Comparison of ENCODE assay signal across 8 cellular contexts in genomic region chr6:26064619-26065257, GRCh38. TPM values are rescaled to one million over a fixed set of nuclear protein-coding genes. Genes with fewer than 3 reads are reported as not detected.
DNase-seq lines count a peak whose midpoint lies in the region; ATAC-seq, FAIRE-seq and TF ChIP-seq lines count a peak whose summit lies in the region.

No MANE protein-coding gene starts in this region.

- peak; percentile 95 for FAIRE-seq in H54 (lab: Jason Lieb, UNC)

- peaks cover 23% of the 10 kb centered on the region for H3K4me1 Mint-ChIP-seq in activated T-helper 1 cell treated with anti-CD3 and anti-CD28 coated beads, Interleukin-12 subunit alpha, Interleukin-12 subunit beta, Interleukin-2, Interleukin-4 antibody, amounts not matched to agents 30 ng/mL and 10 ng/mL and 1 ng/mL, durations not matched to agents 14 hours and 24 hours and 36 hours (ENCODE audit: low read depth)

- H3K9me3 ChIP-seq in psoas muscle, result no peaks in the 10 kb centered on the region

- peak overlapping the region; percentile 16 for H3K27ac Mint-ChIP-seq in activated T-helper 1 cell treated with anti-CD3 and anti-CD28 coated beads, Interleukin-12 subunit alpha, Interleukin-12 subunit beta, Interleukin-2, Interleukin-4 antibody, amounts not matched to agents 30 ng/mL and 10 ng/mL and 1 ng/mL, durations not matched to agents 14 hours and 24 hours and 36 hours

- peaks cover 7% of the 10 kb centered on the region for H3K27me3 Mint-ChIP-seq in activated T-helper 1 cell treated with anti-CD3 and anti-CD28 coated beads, Interleukin-12 subunit alpha, Interleukin-12 subunit beta, Interleukin-2, Interleukin-4 antibody, amounts not matched to agents 30 ng/mL and 10 ng/mL and 1 ng/mL, durations not matched to agents 14 hours and 24 hours and 36 hours (ENCODE audit: insufficient read depth)

- no peak overlapping the region for H3K4me3 Mint-ChIP-seq in activated T-helper 1 cell treated with anti-CD3 and anti-CD28 coated beads, Interleukin-12 subunit alpha, Interleukin-12 subunit beta, Interleukin-2, Interleukin-4 antibody, amounts not matched to agents 30 ng/mL and 10 ng/mL and 1 ng/mL, durations not matched to agents 14 hours and 24 hours and 36 hours

- no peaks in the 10 kb centered on the region for H3K4me1 ChIP-seq in psoas muscle

- no peaks in the 10 kb centered on the region for H3K36me3 ChIP-seq in psoas muscle (ENCODE audit: insufficient read depth in 1 of 2, low read depth in 1 of 2)

- TF ChIP-seq CTCF in psoas muscle (IDR thresholded peaks at IDR 0.05), result peak; percentile 76

- no peaks in the 10 kb centered on the region for H3K9me3 Mint-ChIP-seq in activated T-helper 1 cell treated with anti-CD3 and anti-CD28 coated beads, Interleukin-12 subunit alpha, Interleukin-12 subunit beta, Interleukin-2, Interleukin-4 antibody, amounts not matched to agents 30 ng/mL and 10 ng/mL and 1 ng/mL, durations not matched to agents 14 hours and 24 hours and 36 hours

- intact Hi-C loops in activated T-helper 1 cell treated with anti-CD3 and anti-CD28 coated beads, Interleukin-12 subunit alpha, Interleukin-12 subunit beta, Interleukin-2, Interleukin-4 antibody, amounts not matched to agents 30 ng/mL and 10 ng/mL and 1 ng/mL, durations not matched to agents 14 hours and 24 hours and 36 hours (cut with micrococcal nuclease), result loop anchor here (1.0 kb wide), 2 partner anchors 8 to 33 kb away; a partner anchor contains a TSS
- intact Hi-C loops in psoas muscle (cut with DNase I), result loop anchor here in 1 of 2 donors (1.0 kb wide), 1 partner anchor 33 kb away; no protein-coding TSS in a partner anchor

- TF ChIP-seq POLR2A in H54 (IDR thresholded peaks at IDR 0.05; ENCODE audit: low read depth, low read length), result no peak

- H3K27me3 ChIP-seq in psoas muscle (ENCODE audit: insufficient read depth in 3 of 3, low read length in 2 of 3), result no peaks in the 10 kb centered on the region

- peak; percentile 80 for DNase-seq in CD1c-positive myeloid dendritic cell (ENCODE audit: extremely low spot score)
- no peak for DNase-seq in H54 (ENCODE audit: insufficient read length, low spot score)
- DNase-seq in NCI-H82 (lab: John Stamatoyannopoulos, UW), result peak; percentile 67
- DNase-seq in activated T-helper 1 cell treated with anti-CD3 and anti-CD28 coated beads, Interleukin-12 subunit alpha, Interleukin-12 subunit beta, Interleukin-2, Interleukin-4 antibody, amounts not matched to agents 30 ng/mL and 10 ng/mL and 1 ng/mL, durations not matched to agents 14 hours and 24 hours and 36 hours (ENCODE audit: low spot score), result no peak
- DNase-seq in glomerular visceral epithelial cell (ENCODE audit: extremely low spot score), result peak; percentile 59
- no peak for DNase-seq in psoas muscle
- DNase-seq in cerebellum (ENCODE audit: low spot score), result no peak

- no peak overlapping the region for H3K4me3 ChIP-seq in psoas muscle

- H3K36me3 Mint-ChIP-seq in activated T-helper 1 cell treated with anti-CD3 and anti-CD28 coated beads, Interleukin-12 subunit alpha, Interleukin-12 subunit beta, Interleukin-2, Interleukin-4 antibody, amounts not matched to agents 30 ng/mL and 10 ng/mL and 1 ng/mL, durations not matched to agents 14 hours and 24 hours and 36 hours (ENCODE audit: low read depth), result no peaks in the 10 kb centered on the region

- no peak overlapping the region for H3K27ac ChIP-seq in psoas muscle

- 33 to 35% (median 34%) methylated on average over 10 of the region's 10 CpGs for WGBS in psoas muscle, 3 donors

- ATAC-seq in psoas muscle (peak; percentile 59 to 83 (median 72)), GM21390 (IDR thresholded peaks at IDR 0.05; ENCODE audit: unreplicated experiment) (no peak)

RNA-seq across cellular contexts. Expression of gene HFE, which starts 22.5 kb away (rescaled TPM):
- total RNA-seq in activated T-helper 1 cell treated with anti-CD3 and anti-CD28 coated beads, Interleukin-12 subunit alpha, Interleukin-12 subunit beta, Interleukin-2, Interleukin-4 antibody, amounts not matched to agents 30 ng/mL and 10 ng/mL and 1 ng/mL, durations not matched to agents 14 hours and 24 hours and 36 hours, result 0.13 and 0.37 TPM in 2 replicates
- total RNA-seq in psoas muscle, result 1 to 10 TPM in 3 of 4 donors, under 1 TPM in 1; 0.99 to 2.7 (median 1.6) TPM
- 1 to 10 TPM in 1 of 3 donors, under 1 TPM in 2; 0.32 to 1.2 (median 0.40) TPM for polyA plus RNA-seq in psoas muscle
- 1.5 TPM for total RNA-seq in cerebellum

Comparison
In these comparisons a context has a peak if more than half of its experiments do, and no peak if none do; other contexts are left out.
1. DNase-seq: peak in CD1c-positive myeloid dendritic cell (single experiment), NCI-H82 (single experiment) and glomerular visceral epithelial cell (single experiment); none in H54 (single experiment), activated T-helper 1 cell treated with anti-CD3 and anti-CD28 coated beads, Interleukin-12 subunit alpha, Interleukin-12 subunit beta, Interleukin-2, Interleukin-4 antibody, amounts not matched to agents 30 ng/mL and 10 ng/mL and 1 ng/mL, durations not matched to agents 14 hours and 24 hours and 36 hours (single experiment), psoas muscle (0 of 2) and cerebellum (single experiment).